29 cellular contexts compared by ENCODE assay signal in genomic region chr12:122668268-122668667, GRCh38. TPM values are rescaled to one million over a fixed set of nuclear protein-coding genes. Genes with fewer than 3 reads are reported as not detected.
DNase-seq lines count a peak whose midpoint lies in the region; ATAC-seq, FAIRE-seq and TF ChIP-seq lines count a peak whose summit lies in the region.
"Had no signal": no experiment of that assay in that cellular context is flagged by ENCODE, and none has a peak within 500 bp of the region (broad histone marks: within the 10 kb centered on the region; RNA-seq: fewer than 3 reads in every experiment).

No MANE protein-coding gene starts in this region.

- BruUV-seq in K562 (replicated peaks; lab: Mats Ljungman, UMichigan) = no TSS peak

- H2AK5ac ChIP-seq in H9 (ENCODE audit: insufficient read length, low read length) = no peak overlapping the region

- no peak overlapping the region for H3T11ph ChIP-seq in H9 (ENCODE audit: low read length)

- H3K27ac ChIP-seq in H9 (ENCODE audit: insufficient read length, low read depth, low read length) (no peak overlapping the region), K562 (ENCODE audit: extremely low read depth, low read depth, low read length) (no peak overlapping the region)
- H3K27ac ChIP-seq: BLaER1 treated with 17β-estradiol and CSF1 and Interleukin-3, amounts not matched to agents 10 nM and 100 nM had no signal

- H3K18ac ChIP-seq in H9 (ENCODE audit: insufficient read length, low read depth, low read length) = no peak overlapping the region

- H3K9me3 ChIP-seq in H9 (ENCODE audit: control insufficient read depth, low read depth, low read length) (no peaks in the 10 kb centered on the region), K562 (replicated peaks; ENCODE audit: control insufficient read depth, insufficient read depth, low read depth, low read length) (no peaks in the 10 kb centered on the region)
- H3K9me3 ChIP-seq: A549; BLaER1 treated with 17β-estradiol and CSF1 and Interleukin-3, amounts not matched to agents 10 nM and 100 nM had no signal

- no peak for TF ChIP-seq RAD21 in K562 (CRISPR knock-in tag; conservative IDR thresholded peaks at IDR 0.05 in 1 of 2, IDR thresholded peaks at IDR 0.05 in 1 of 2)

- no peak overlapping the region for H2BK5ac ChIP-seq in H9 (ENCODE audit: insufficient read length, low read length)

- H3K56ac ChIP-seq in H9 (ENCODE audit: insufficient read length, low read depth, low read length) = no peak overlapping the region

- no peak for TF ChIP-seq EP300 in K562 (IDR thresholded peaks at IDR 0.05; ENCODE audit: low read length)

- H3K36me3 ChIP-seq in K562 (ENCODE audit: control insufficient read depth, insufficient read depth, low read length) = no peaks in the 10 kb centered on the region
- H3K36me3 ChIP-seq: BLaER1 treated with 17β-estradiol and CSF1 and Interleukin-3, amounts not matched to agents 10 nM and 100 nM had no signal

- CTCF ChIA-PET in K562 (lab: Yijun Ruan, JAX; ENCODE audit: low intra/inter-chr PET ratio) = no interaction called here

- no peak overlapping the region for H2AFZ ChIP-seq in H9 (ENCODE audit: low read length)
- H2AFZ ChIP-seq in K562 (ENCODE audit: low read depth, low read length) = no peak overlapping the region

- no peak overlapping the region for H3K4me2 ChIP-seq in H9 (ENCODE audit: insufficient read depth, insufficient read length, low read length)
- H3K4me2 ChIP-seq in K562 (ENCODE audit: insufficient read depth, low read length) = no peak overlapping the region
- H3K4me2 ChIP-seq: BLaER1 treated with 17β-estradiol and CSF1 and Interleukin-3, amounts not matched to agents 10 nM and 100 nM had no signal

- FAIRE-seq in K562 (lab: Jason Lieb, UNC) = no peak
- FAIRE-seq: A549, D721Med, GM12892 had no signal

- no peak overlapping the region for H4K5ac ChIP-seq in H9 (ENCODE audit: insufficient read length, low read depth, low read length)

- H3K9me1 ChIP-seq in K562 (ENCODE audit: control insufficient read depth, insufficient read depth, low read length) = no peaks in the 10 kb centered on the region

- no peak for TF ChIP-seq POLR2A in K562 (conservative IDR thresholded peaks at IDR 0.05)

- intact Hi-C loops in K562 (cut with micrococcal nuclease) = no loop called here

- POLR2A ChIA-PET in K562 (lab: Yijun Ruan, JAX) = interaction anchor here (0.9 to 1.1 kb wide), 2 partner anchors 12 to 16 kb away, joined by 3 to 4 read pairs; no protein-coding TSS in a partner anchor

- H3K27me3 ChIP-seq in H9 (ENCODE audit: insufficient read depth, low read length) = no peaks in the 10 kb centered on the region
- H3K27me3 ChIP-seq in K562 (ENCODE audit: control insufficient read depth in 2 of 2, insufficient read depth in 2 of 2, low read length in 2 of 2) = peaks cover 0 to 11% of the 10 kb centered on the region in 2 experiments; a peak in 2 of 5 replicates
- H3K27me3 ChIP-seq: BLaER1 treated with 17β-estradiol and CSF1 and Interleukin-3, amounts not matched to agents 10 nM and 100 nM had no signal

- peaks cover 9 to 15% of the 10 kb centered on the region in 2 experiments for H3K4me1 Mint-ChIP-seq in H9
- H3K4me1 Mint-ChIP-seq: T-cell had no signal

- no peaks in the 10 kb centered on the region for H3K23me2 ChIP-seq in H9 (ENCODE audit: insufficient read length, low read depth, low read length, poor library complexity, severe bottlenecking)

- no peaks in the 10 kb centered on the region for H3K79me1 ChIP-seq in H9 (ENCODE audit: insufficient read depth, low read depth, low read length, poor library complexity, severe bottlenecking)

- no CpG with 5 or more reads among the region's 2 CpGs for WGBS in H9 (ENCODE audit: extremely low coverage, insufficient read length, low lambda C conversion rate)
- 9% methylated on average over 2 of the region's 2 CpGs for WGBS in K562 (ENCODE audit: insufficient coverage, low coverage, missing lambda C conversion rate)

- H4K91ac ChIP-seq in H9 (ENCODE audit: insufficient read length, low read depth, low read length) = no peak overlapping the region

- no peak overlapping the region for H4K8ac ChIP-seq in H9 (replicated peaks; ENCODE audit: insufficient read length, low read depth, low read length)

- no peak overlapping the region for H2BK20ac ChIP-seq in H9 (ENCODE audit: low read depth, low read length, poor library complexity, severe bottlenecking)

- H3K4me3 Mint-ChIP-seq in H9 = no peak overlapping the region
- H3K4me3 Mint-ChIP-seq: CD4-positive, alpha-beta T cell; T-cell had no signal

- H2BK12ac ChIP-seq in H9 (ENCODE audit: insufficient read length, low read depth, low read length) = no peak overlapping the region

- peak overlapping the region; percentile 5 to 80 (median 30); a peak in 4 of 7 replicates for H3K27ac Mint-ChIP-seq in H9
- H3K27ac Mint-ChIP-seq: CD4-positive, alpha-beta T cell; T-cell had no signal

- peak; percentile 31 for DNase-seq in GM12865 (ENCODE audit: low read depth)
- DNase-seq in H9 = peak; percentile 42
- peak; percentile 12 for DNase-seq in NCI-H526 treated with DMSO at 0.1 percent for 48 hours (lab: John Stamatoyannopoulos, UW)
- DNase-seq in K562 (ENCODE audit: extremely low read depth in 1 of 4, low spot score in 3 of 4) = no peak
- no peak for DNase-seq in dedifferentiated amniotic fluid mesenchymal stem cell (ENCODE audit: extremely low spot score)
- no peak for DNase-seq in activated CD4-positive, alpha-beta T cell treated with anti-CD3 and anti-CD28 coated beads for 1 hour
- DNase-seq: AML-193; CD4-positive, alpha-beta T cell; DMS53; GOT3; Kasumi-1; NCI-H1105; NCI-H1436 treated with DMSO at 0.1 percent for 48 hours; NCI-H187 treated with DMSO at 0.1 percent for 48 hours; NCI-H446; NCI-H524 treated with DMSO at 0.1 percent for 48 hours; SHP77; T-cell had no signal

- H3K79me2 ChIP-seq in H9 (ENCODE audit: insufficient read depth, low read length) (no peaks in the 10 kb centered on the region), K562 (ENCODE audit: control insufficient read depth, insufficient read depth, low read length) (no peaks in the 10 kb centered on the region)

- H3K36me3 Mint-ChIP-seq in H9 (ENCODE audit: insufficient read depth in 1 of 3, low read depth in 3 of 3) = no peaks in the 10 kb centered on the region
- H3K36me3 Mint-ChIP-seq: T-cell had no signal

- H3K27me3 Mint-ChIP-seq in H9 (ENCODE audit: low read depth) = no peaks in the 10 kb centered on the region; the same call in 1 of the 2 replicates
- H3K27me3 Mint-ChIP-seq: CD4-positive, alpha-beta T cell had no signal

- H3K9me3 Mint-ChIP-seq in H9 = peaks cover 0 to 3% of the 10 kb centered on the region in 2 experiments; a peak in 1 of 5 replicates
- H3K9me3 Mint-ChIP-seq: CD4-positive, alpha-beta T cell; T-cell had no signal

- no peak overlapping the region for H3K14ac ChIP-seq in H9 (ENCODE audit: insufficient read depth, low read length)

- H3K4ac ChIP-seq in H9 (ENCODE audit: low read depth, low read length) = no peak overlapping the region

- in situ Hi-C loops in K562 (cut with MboI) = no loop called here

- H3K4me1 ChIP-seq in H9 (ENCODE audit: insufficient read depth, low read length) = peaks cover 3% of the 10 kb centered on the region; the same call in 1 of the 2 replicates
- H3K4me1 ChIP-seq in K562 (replicated peaks in 1 of 2; ENCODE audit: control insufficient read depth in 2 of 2, insufficient read depth in 2 of 2, low read length in 2 of 2) = no peaks in the 10 kb centered on the region; a peak in 1 of 5 replicates

- H3K4me3 ChIP-seq in GM12865 (ENCODE audit: low read depth, low read length) (no peak overlapping the region), K562 (no peak overlapping the region)
- H3K4me3 ChIP-seq: A549; BLaER1 treated with 17β-estradiol and CSF1 and Interleukin-3, amounts not matched to agents 10 nM and 100 nM had no signal

- TF ChIP-seq CTCF in GM12865 (IDR thresholded peaks at IDR 0.05; ENCODE audit: insufficient read depth, low read depth, low read length, missing control alignments) (no peak), H9 (conservative IDR thresholded peaks at IDR 0.05) (no peak), K562 (IDR thresholded peaks at IDR 0.05 in 2 of 3, conservative IDR thresholded peaks at IDR 0.05 in 1 of 3; ENCODE audit: insufficient read depth in 2 of 3, low read depth in 1 of 3, low read length in 3 of 3) (no peak)

- no peak overlapping the region for H3K23ac ChIP-seq in H9 (ENCODE audit: insufficient read length, low read depth, low read length)

- H3K9ac ChIP-seq in H9 (ENCODE audit: extremely low read depth, insufficient read length, low read length) (no peak overlapping the region), K562 (ENCODE audit: insufficient read depth in 1 of 2, low read depth in 2 of 2, low read length in 2 of 2) (no peak overlapping the region)
- H3K9ac ChIP-seq: BLaER1 treated with 17β-estradiol and CSF1 and Interleukin-3, amounts not matched to agents 10 nM and 100 nM had no signal

- H4K20me1 ChIP-seq in H9 (ENCODE audit: control insufficient read depth, insufficient read depth, insufficient read length) = no peaks in the 10 kb centered on the region
- H4K20me1 ChIP-seq in K562 (replicated peaks; ENCODE audit: control insufficient read depth, insufficient read depth, low read length) = no peaks in the 10 kb centered on the region
- H4K20me1 ChIP-seq: BLaER1 treated with 17β-estradiol and CSF1 and Interleukin-3, amounts not matched to agents 10 nM and 100 nM had no signal

- H2BK120ac ChIP-seq in H9 (ENCODE audit: low read depth, low read length, poor library complexity, severe bottlenecking) = no peak overlapping the region

- no peak overlapping the region for H2BK15ac ChIP-seq in H9 (ENCODE audit: low read depth, low read length)

- 0 out of 3 replicates have a peak, but pooled peaks have one; percentile 46 for ATAC-seq in K562
- ATAC-seq in GM21360 (IDR thresholded peaks at IDR 0.05; ENCODE audit: unreplicated experiment) = no peak
- ATAC-seq in GM18868 (IDR thresholded peaks at IDR 0.05; ENCODE audit: unreplicated experiment) = no peak
- ATAC-seq: A549, HCT116, T-cell had no signal

RNA-seq across cellular contexts. Expression of gene HCAR2, which starts 34.9 kb away (rescaled TPM):
- not detected in 2 replicates for total RNA-seq in H9 (2021)
- total RNA-seq in K562 (2011; cell fraction: chromatin; rRNA removed; ENCODE audit: low replicate concordance) = not detected in 2 replicates
- total RNA-seq in K562 (2011; cell fraction: nucleolus; rRNA removed) = not detected in 2 replicates
- not detected in 2 replicates for total RNA-seq in K562 (2011; cell fraction: nucleoplasm; rRNA removed)
- total RNA-seq in K562 (2014; rRNA removed) = not detected in 2 replicates
- not detected in 2 replicates for total RNA-seq in K562 (2014; rRNA removed; fragmentation: Illumina TruSeq; extraction: Trizol)
- not detected in 2 replicates for total RNA-seq in K562 (2015; rRNA removed; fragmentation: Illumina TruSeq; extraction: Trizol)
- total RNA-seq in K562 (2021) = not detected in 2 replicates
- polyA plus RNA-seq in K562 (2011; rRNA removed) = not detected in 2 replicates
- not detected in 2 replicates for polyA plus RNA-seq in K562 (2011; cell fraction: cytosol; rRNA removed)
- not detected in 2 replicates for polyA plus RNA-seq in K562 (2011; cell fraction: nucleus; rRNA removed)
- polyA plus RNA-seq in K562 (2012) = not detected in 2 replicates
- not detected in 2 replicates for polyA plus RNA-seq in K562 (2014; fragmentation: Illumina TruSeq; extraction: Trizol)
- not detected for polyA plus RNA-seq in K562 (2014; fragmentation: Nextera tagmentation; extraction: Ambion mirVana)
- not detected in 2 replicates for polyA plus RNA-seq in K562 (2014; rRNA removed)
- polyA minus RNA-seq in K562 (2011; rRNA and poly(A)+ RNA removed) = not detected in 2 replicates
- polyA minus RNA-seq in K562 (2011; cell fraction: cytosol; rRNA and poly(A)+ RNA removed) = not detected in 2 replicates
- not detected in 2 replicates for polyA minus RNA-seq in K562 (2011; cell fraction: nucleus; rRNA and poly(A)+ RNA removed)
- total RNA-seq: Daoy, G401, M059J, SK-MEL-5 had no signal

RNA-seq across cellular contexts. Expression of gene HCAR3, which starts 48.3 kb away (rescaled TPM):
- total RNA-seq in H9 (2021) (not detected in 2 replicates), K562 (2014; rRNA removed) (not detected in 2 replicates), K562 (2014; rRNA removed; fragmentation: Illumina TruSeq; extraction: Trizol) (not detected in 2 replicates), K562 (2015; rRNA removed; fragmentation: Illumina TruSeq; extraction: Trizol) (not detected in 2 replicates), K562 (2021) (not detected in 2 replicates)
- not detected in 2 replicates for total RNA-seq in K562 (2011; cell fraction: chromatin; rRNA removed; ENCODE audit: low replicate concordance)
- total RNA-seq in K562 (2011; cell fraction: nucleolus; rRNA removed) = not detected in 2 replicates
- total RNA-seq in K562 (2011; cell fraction: nucleoplasm; rRNA removed) = not detected in 2 replicates
- polyA plus RNA-seq in K562 (2011; rRNA removed) (not detected in 2 replicates), K562 (2014; fragmentation: Illumina TruSeq; extraction: Trizol) (not detected in 2 replicates), K562 (2014; fragmentation: Nextera tagmentation; extraction: Ambion mirVana) (not detected), K562 (2014; rRNA removed) (not detected in 2 replicates)
- not detected in 2 replicates for polyA plus RNA-seq in K562 (2011; cell fraction: cytosol; rRNA removed)
- polyA plus RNA-seq in K562 (2011; cell fraction: nucleus; rRNA removed) = not detected in 2 replicates
- not detected in 2 replicates for polyA plus RNA-seq in K562 (2012)
- polyA minus RNA-seq in K562 (2011; rRNA and poly(A)+ RNA removed) = not detected in 2 replicates
- not detected in 2 replicates for polyA minus RNA-seq in K562 (2011; cell fraction: cytosol; rRNA and poly(A)+ RNA removed)
- polyA minus RNA-seq in K562 (2011; cell fraction: nucleus; rRNA and poly(A)+ RNA removed) = not detected in 2 replicates
- total RNA-seq: Daoy, G401, M059J, SK-MEL-5, T-cell had no signal
- polyA plus RNA-seq: A549 had no signal

Comparison
In these comparisons a context has a peak if more than half of its experiments do, and no peak if none do; other contexts are left out.
1. DNase-seq: peak in GM12865 (single experiment), H9 (single experiment) and NCI-H526 treated with DMSO at 0.1 percent for 48 hours (single experiment); none in K562 (0 of 4), dedifferentiated amniotic fluid mesenchymal stem cell (single experiment) and activated CD4-positive, alpha-beta T cell treated with anti-CD3 and anti-CD28 coated beads for 1 hour (single experiment).